9 cellular contexts compared by ENCODE assay signal in the genomic region with DNA sequence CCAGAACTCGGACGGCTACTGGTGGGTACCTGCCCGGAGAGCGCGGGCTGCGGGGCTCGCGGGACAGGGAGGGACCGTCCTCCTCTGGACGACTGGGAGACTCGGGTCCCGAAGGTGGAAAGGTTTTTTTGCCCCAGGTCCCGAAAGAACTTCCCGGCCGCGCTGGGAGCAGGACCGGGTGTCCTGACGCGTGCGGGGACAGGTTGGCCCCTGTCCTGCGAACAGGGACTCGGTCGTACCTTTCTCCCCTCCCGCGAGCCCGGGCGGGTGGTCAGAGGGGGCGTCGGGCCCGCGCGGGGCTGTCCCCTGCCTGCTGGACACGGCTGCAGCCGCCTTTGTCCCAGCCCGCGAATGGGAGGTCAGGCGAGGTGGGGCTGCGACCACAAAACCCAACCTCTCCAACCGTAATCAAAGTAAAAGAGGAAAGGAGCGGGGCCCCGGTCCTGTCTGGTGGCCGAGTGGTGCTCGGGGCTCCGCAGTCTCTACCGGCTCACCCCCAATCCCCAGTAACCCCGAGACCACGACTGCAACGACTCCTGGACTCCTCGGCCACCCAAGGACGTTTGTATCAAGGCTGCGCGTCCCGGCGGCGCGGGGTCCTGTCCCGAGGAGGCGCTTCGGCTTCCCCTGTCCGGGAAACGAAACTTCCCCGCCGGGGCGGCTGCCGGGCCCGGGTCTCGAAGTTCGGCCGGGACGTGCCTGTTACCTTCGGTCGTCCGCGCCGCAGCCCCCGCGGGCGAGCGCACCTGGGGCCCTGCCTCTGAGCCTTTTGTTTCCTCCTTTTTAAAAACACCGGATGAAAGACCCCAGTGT. TPM values are rescaled to one million over a fixed set of nuclear protein-coding genes. Genes with fewer than 3 reads are reported as not detected.
DNase-seq lines count a peak whose midpoint lies in the region; ATAC-seq and TF ChIP-seq lines count a peak whose summit lies in the region.
"Had no signal": no experiment of that assay in that cellular context is flagged by ENCODE, and none has a peak within 500 bp of the region (broad histone marks: within the 10 kb centered on the region; RNA-seq: fewer than 3 reads in every experiment).

No MANE protein-coding gene starts in this region.

- POLR2A ChIA-PET in PC-3 (lab: Charles Lee; ENCODE audit: unreplicated experiment) = interaction anchor here (0.7 kb wide), 2 partner anchors 17 to 57 kb away, joined by 4 to 27 read pairs; no protein-coding TSS in a partner anchor

- H3K4me2 ChIP-seq in PC-3 (ENCODE audit: low read length) = peak overlapping the region; percentile 91

- no peak for TF ChIP-seq CTCF in PC-3 (conservative IDR thresholded peaks at IDR 0.05; ENCODE audit: low read depth, low read length)

- peak overlapping the region; percentile 95 for H3K4me3 ChIP-seq in PC-3 (ENCODE audit: low read length)
- H3K4me3 ChIP-seq in endocrine pancreas (ENCODE audit: control insufficient read depth, insufficient read depth, low read length) = no peak overlapping the region
- H3K4me3 ChIP-seq in mucosa of stomach (ENCODE audit: low read length) = peak overlapping the region; percentile 52

- peaks cover 38% of the 10 kb centered on the region for H4K20me1 ChIP-seq in PC-3 (ENCODE audit: low read length)

- CTCF ChIA-PET in PC-3 (lab: Charles Lee) = no interaction called here

- H2AFZ ChIP-seq in PC-3 (ENCODE audit: low read length) = peak overlapping the region; percentile 85

- H3K9ac ChIP-seq in PC-3 (ENCODE audit: low read length) (peak overlapping the region; percentile 95), endocrine pancreas (ENCODE audit: control insufficient read depth, insufficient read depth, low read length) (peak overlapping the region; percentile 90), mucosa of stomach (ENCODE audit: low read length) (peak overlapping the region; percentile 93)

- no peaks in the 10 kb centered on the region for H3K9me2 ChIP-seq in PC-3 (replicated peaks; ENCODE audit: low read length)

- no peaks in the 10 kb centered on the region for H3K36me3 ChIP-seq in PC-3 (ENCODE audit: low read depth, low read length)
- no peaks in the 10 kb centered on the region for H3K36me3 ChIP-seq in endocrine pancreas (ENCODE audit: control insufficient read depth, insufficient read depth, low read length)
- H3K36me3 ChIP-seq in mucosa of stomach (ENCODE audit: control insufficient read depth, insufficient read depth, low read length) = no peaks in the 10 kb centered on the region

- no peaks in the 10 kb centered on the region for H3F3A ChIP-seq in PC-3 (ENCODE audit: low read length, unreplicated experiment)

- H3K9me3 ChIP-seq in PC-3 (ENCODE audit: low read length) (no peaks in the 10 kb centered on the region), endocrine pancreas (ENCODE audit: control insufficient read depth, low read length) (no peaks in the 10 kb centered on the region), mucosa of stomach (ENCODE audit: control insufficient read depth, low read length) (no peaks in the 10 kb centered on the region)

- DNase-seq in NCI-H2029 (lab: John Stamatoyannopoulos, UW) = peak; percentile 59
- no peak for DNase-seq in NCI-H2029 treated with DMSO at 0.1 percent for 48 hours (lab: John Stamatoyannopoulos, UW)
- DNase-seq in PC-3 = peak; percentile 35
- no peak for DNase-seq in NCI-H2196 treated with DMSO at 0.1 percent for 48 hours (lab: John Stamatoyannopoulos, UW; ENCODE audit: unreplicated experiment)
- DNase-seq: DND-41 had no signal

- ATAC-seq in PC-3 (peak; percentile 23), HG02884 (IDR thresholded peaks at IDR 0.05; ENCODE audit: unreplicated experiment) (no peak), GM21528 (IDR thresholded peaks at IDR 0.05; ENCODE audit: low FRiP score, unreplicated experiment) (no peak)

- H3K4me1 ChIP-seq in PC-3 (ENCODE audit: insufficient read depth, low read length) (peaks cover 36% of the 10 kb centered on the region), endocrine pancreas (ENCODE audit: control insufficient read depth, insufficient read depth, low read length) (peaks cover 22% of the 10 kb centered on the region), mucosa of stomach (ENCODE audit: control insufficient read depth, insufficient read depth, low read length) (peaks cover 17% of the 10 kb centered on the region)

- H3K79me2 ChIP-seq in PC-3 (ENCODE audit: low read length) = peaks cover 57% of the 10 kb centered on the region

- intact Hi-C loops in PC-3 (cut with micrococcal nuclease) = loop anchor here (5.0 kb wide), 2 partner anchors 35 to 50 kb away; partner anchors contain the start of gene SNRNP48

- no TSS peak for BruUV-seq in PC-3 (replicated peaks; lab: Mats Ljungman, UMichigan)

- H3K27ac ChIP-seq in PC-3 (ENCODE audit: low read length) = peak overlapping the region; percentile 74

- H3K27me3 ChIP-seq in PC-3 (ENCODE audit: low read length) (no peaks in the 10 kb centered on the region), endocrine pancreas (ENCODE audit: control insufficient read depth, insufficient read depth, low read length) (no peaks in the 10 kb centered on the region), mucosa of stomach (ENCODE audit: control insufficient read depth, insufficient read depth, low read length) (peaks cover 13% of the 10 kb centered on the region)

RNA-seq across cellular contexts. Expression of gene DSP, which starts 0.8 kb away (rescaled TPM):
- total RNA-seq in PC-3 (2014; rRNA removed) = 54.7 and 71.6 TPM in 2 replicates

RNA-seq across cellular contexts. Expression of gene SNRNP48, which starts 47.7 kb away (rescaled TPM):
- total RNA-seq in PC-3 (2014; rRNA removed) = 7.0 and 7.7 TPM in 2 replicates

Comparison
In these comparisons a context has a peak if more than half of its experiments do, and no peak if none do; other contexts are left out.
1. DNase-seq: peak in NCI-H2029 (single experiment) and PC-3 (single experiment); none in NCI-H2029 treated with DMSO at 0.1 percent for 48 hours (single experiment) and NCI-H2196 treated with DMSO at 0.1 percent for 48 hours (single experiment).
2. Peak in every context shown above with its lines, with median percentiles within 50 percentile points of each other: H3K9ac ChIP-seq.